In genomic region chr17:4947411-4948165, GRCh38 we compare ENCODE assay signal across 1 cellular context.
TF ChIP-seq lines count a peak whose summit lies in the region.

No MANE protein-coding gene starts in this region.

TF ChIP-seq in HepG2, 621 proteins besides CTCF, POLR2A, EP300 and RAD21 (continued from another document and continues in another):
- peak; percentile 46; the same call in 1 of the 2 replicates for TF ChIP-seq ZSCAN21 (CRISPR knock-in tag; IDR thresholded peaks at IDR 0.05; ENCODE audit: borderline replicate concordance)
- TF ChIP-seq ATM (IDR thresholded peaks at IDR 0.05; ENCODE audit: borderline replicate concordance), result no peak
- TF ChIP-seq NCOR1 (IDR thresholded peaks at IDR 0.05; ENCODE audit: borderline replicate concordance, low read length), result no peak
- TF ChIP-seq ZNF883 (CRISPR knock-in tag; IDR thresholded peaks at IDR 0.05; ENCODE audit: not compliant biosample characterization), result peak; percentile 35
- TF ChIP-seq ZNF510 (CRISPR knock-in tag; IDR thresholded peaks at IDR 0.05; ENCODE audit: low read depth), result no peak
- TF ChIP-seq TEAD3 (CRISPR knock-in tag; optimal IDR thresholded peaks at IDR 0.05; ENCODE audit: borderline replicate concordance), result peak; percentile 13
- peak in 1 of 2 experiments; percentile 39; a peak in 2 of 4 replicates for TF ChIP-seq HMGXB4 (CRISPR knock-in tag; IDR thresholded peaks at IDR 0.05; ENCODE audit: borderline replicate concordance in 1 of 2, low read depth in 1 of 2)
- peak; percentile 27; the same call in 1 of the 2 replicates for TF ChIP-seq POGK (CRISPR knock-in tag; conservative IDR thresholded peaks at IDR 0.05)
- peak; percentile 74; the same call in 1 of the 2 replicates for TF ChIP-seq ZNF451 (CRISPR knock-in tag; IDR thresholded peaks at IDR 0.05)
- TF ChIP-seq IRF1 (CRISPR knock-in tag; IDR thresholded peaks at IDR 0.05; ENCODE audit: low read depth), result no peak
- TF ChIP-seq THRA (CRISPR knock-in tag; IDR thresholded peaks at IDR 0.05; ENCODE audit: borderline replicate concordance), result no peak
- 0 out of 2 replicates have a peak, but pooled peaks have one; percentile 15 for TF ChIP-seq MED1 (CRISPR knock-in tag; IDR thresholded peaks at IDR 0.05)
- TF ChIP-seq MEF2D (CRISPR knock-in tag; IDR thresholded peaks at IDR 0.05), result no peak
- TF ChIP-seq SPEN (CRISPR knock-in tag; IDR thresholded peaks at IDR 0.05; ENCODE audit: low read depth), result peak; percentile 38; the same call in 1 of the 2 replicates
- 0 out of 2 replicates have a peak, but pooled peaks have one; percentile 36 for TF ChIP-seq ZBTB42 (CRISPR knock-in tag; IDR thresholded peaks at IDR 0.05)
- TF ChIP-seq ZNF770 (CRISPR knock-in tag; IDR thresholded peaks at IDR 0.05), result no peak; the same call in 1 of the 2 replicates
- no peak for TF ChIP-seq ELF3 (CRISPR knock-in tag; IDR thresholded peaks at IDR 0.05)
- TF ChIP-seq SNAI1 (CRISPR knock-in tag; IDR thresholded peaks at IDR 0.05; ENCODE audit: borderline replicate concordance), result 0 out of 2 replicates have a peak, but pooled peaks have one; percentile 40
- TF ChIP-seq ETV6 (CRISPR knock-in tag; conservative IDR thresholded peaks at IDR 0.05), result no peak
- peak; percentile 31; the same call in 1 of the 2 replicates for TF ChIP-seq TGIF2 (CRISPR knock-in tag; IDR thresholded peaks at IDR 0.05)
- TF ChIP-seq MAFG (CRISPR knock-in tag; IDR thresholded peaks at IDR 0.05), result no peak
- no peak for TF ChIP-seq HMG20A (CRISPR knock-in tag; IDR thresholded peaks at IDR 0.05; ENCODE audit: borderline replicate concordance)
- 0 out of 2 replicates have a peak, but pooled peaks have one; percentile 7 for TF ChIP-seq HNF4A (CRISPR knock-in tag; IDR thresholded peaks at IDR 0.05)
- TF ChIP-seq GPN1 (CRISPR knock-in tag; IDR thresholded peaks at IDR 0.05; ENCODE audit: borderline replicate concordance), result no peak
- no peak for TF ChIP-seq CREM (IDR thresholded peaks at IDR 0.05)
- no peak for TF ChIP-seq CREM (CRISPR knock-in tag; IDR thresholded peaks at IDR 0.05)
- TF ChIP-seq FOXP4 (CRISPR knock-in tag; IDR thresholded peaks at IDR 0.05), result peak; percentile 27; the same call in 1 of the 2 replicates
- 0 out of 2 replicates have a peak, but pooled peaks have one; percentile 11 for TF ChIP-seq CREB3 (CRISPR knock-in tag; IDR thresholded peaks at IDR 0.05)
- 0 out of 2 replicates have a peak, but pooled peaks have one; percentile 41 for TF ChIP-seq IRF9 (CRISPR knock-in tag; IDR thresholded peaks at IDR 0.05; ENCODE audit: borderline replicate concordance)
- peak; percentile 81 for TF ChIP-seq IKZF4 (CRISPR knock-in tag; IDR thresholded peaks at IDR 0.05; ENCODE audit: borderline replicate concordance, low read depth, not compliant biosample characterization)
- peak; percentile 68; the same call in 1 of the 2 replicates for TF ChIP-seq ELF4 (CRISPR knock-in tag; IDR thresholded peaks at IDR 0.05; ENCODE audit: borderline replicate concordance)
- TF ChIP-seq PITX1 (CRISPR knock-in tag; IDR thresholded peaks at IDR 0.05), result 0 out of 2 replicates have a peak, but pooled peaks have one; percentile 15
- peak; percentile 75; the same call in 1 of the 2 replicates for TF ChIP-seq ZNF788 (CRISPR knock-in tag; IDR thresholded peaks at IDR 0.05; ENCODE audit: borderline replicate concordance)
- no peak for TF ChIP-seq SIN3A (IDR thresholded peaks at IDR 0.05; ENCODE audit: borderline replicate concordance, low read depth, low read length)
- no peak for TF ChIP-seq PTBP1 (IDR thresholded peaks at IDR 0.05; ENCODE audit: low read depth, low read length, poor library complexity, severe bottlenecking)
- TF ChIP-seq ZBED4 (CRISPR knock-in tag; IDR thresholded peaks at IDR 0.05; ENCODE audit: borderline replicate concordance), result 0 out of 2 replicates have a peak, but pooled peaks have one; percentile 8
- TF ChIP-seq SALL2 (CRISPR knock-in tag; IDR thresholded peaks at IDR 0.05), result no peak; the same call in 1 of the 2 replicates
- no peak for TF ChIP-seq ZMYM2 (CRISPR knock-in tag; IDR thresholded peaks at IDR 0.05)
- TF ChIP-seq ZNF567 (CRISPR knock-in tag; IDR thresholded peaks at IDR 0.05; ENCODE audit: borderline replicate concordance), result 0 out of 2 replicates have a peak, but pooled peaks have one; percentile 78
- TF ChIP-seq ARNTL (CRISPR knock-in tag; IDR thresholded peaks at IDR 0.05), result peak; percentile 31; the same call in 1 of the 2 replicates
- TF ChIP-seq GTF2F1 (IDR thresholded peaks at IDR 0.05; ENCODE audit: low read length), result no peak
- peak; percentile 14; the same call in 1 of the 2 replicates for TF ChIP-seq ZNF501 (CRISPR knock-in tag; IDR thresholded peaks at IDR 0.05)
- TF ChIP-seq KAT7 (CRISPR knock-in tag; IDR thresholded peaks at IDR 0.05; ENCODE audit: borderline replicate concordance), result peak; percentile 83
- peak; percentile 35; the same call in 1 of the 2 replicates for TF ChIP-seq ZNF350 (CRISPR knock-in tag; IDR thresholded peaks at IDR 0.05; ENCODE audit: borderline replicate concordance, low read depth)
- TF ChIP-seq TBX3 (IDR thresholded peaks at IDR 0.05; ENCODE audit: borderline replicate concordance), result no peak
- no peak for TF ChIP-seq MATR3 (CRISPR knock-in tag; IDR thresholded peaks at IDR 0.05)
- TF ChIP-seq SIX1 (CRISPR knock-in tag; IDR thresholded peaks at IDR 0.05; ENCODE audit: borderline replicate concordance), result no peak
- TF ChIP-seq CBX2 (IDR thresholded peaks at IDR 0.05; ENCODE audit: low read depth, low read length), result no peak
- TF ChIP-seq CBX2 (CRISPR knock-in tag; IDR thresholded peaks at IDR 0.05; ENCODE audit: low read depth), result no peak
- TF ChIP-seq ZBTB38 (CRISPR knock-in tag; IDR thresholded peaks at IDR 0.05), result peak; percentile 54; the same call in 1 of the 2 replicates
- TF ChIP-seq MXI1 (IDR thresholded peaks at IDR 0.05; ENCODE audit: borderline replicate concordance, low read depth, low read length), result 0 out of 3 replicates have a peak, but pooled peaks have one; percentile 39
- no peak for TF ChIP-seq LCORL (IDR thresholded peaks at IDR 0.05)
- TF ChIP-seq LCORL (CRISPR knock-in tag; IDR thresholded peaks at IDR 0.05), result peak; percentile 31; the same call in 1 of the 2 replicates
